Comparison of ENCODE assay signal across 1 cellular context in genomic region chr4:101851671-101852070, GRCh38.
TF ChIP-seq lines count a peak whose summit lies in the region.

No MANE protein-coding gene starts in this region.

TF ChIP-seq in SK-N-SH, 30 proteins besides CTCF, POLR2A, EP300 and RAD21 (continued from another document):
- no peak for TF ChIP-seq IRF3 (IDR thresholded peaks at IDR 0.05; ENCODE audit: low read depth, low read length)
- no peak for TF ChIP-seq REST (IDR thresholded peaks at IDR 0.05; ENCODE audit: low read depth, low read length)
